Comparison of ENCODE assay signal across 14 cellular contexts in the genomic region with DNA sequence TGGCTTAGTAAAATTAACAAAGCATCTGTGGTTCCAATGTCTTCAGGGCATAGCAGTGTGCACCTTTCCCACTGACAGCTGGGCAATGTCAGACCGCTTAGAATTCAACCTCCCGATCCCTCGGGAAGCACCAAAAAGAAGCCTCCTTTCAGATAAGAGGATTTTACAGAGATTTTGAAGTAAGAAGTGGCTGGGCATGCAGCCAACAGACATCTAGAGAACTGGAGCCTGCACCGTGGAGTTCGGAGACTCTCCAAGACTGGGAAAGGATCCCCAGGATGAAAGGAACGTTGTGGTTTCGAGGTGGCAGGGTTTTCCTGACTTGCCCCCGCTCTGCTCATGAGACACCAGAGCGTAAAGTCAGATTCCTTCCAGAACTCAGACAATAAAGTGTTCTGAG. TPM values are rescaled to one million over a fixed set of nuclear protein-coding genes. Genes with fewer than 3 reads are reported as not detected.
DNase-seq lines count a peak whose midpoint lies in the region; ATAC-seq and TF ChIP-seq lines count a peak whose summit lies in the region.
"Had no signal": no experiment of that assay in that cellular context is flagged by ENCODE, and none has a peak within 500 bp of the region (broad histone marks: within the 10 kb centered on the region; RNA-seq: fewer than 3 reads in every experiment).

No MANE protein-coding gene starts in this region.

- POLR2A ChIA-PET in naive thymus-derived CD4-positive, alpha-beta T cell (lab: Charles Lee): no interaction called here

- no peaks in the 10 kb centered on the region for H3K9me3 ChIP-seq in HUES48 (ENCODE audit: control insufficient read depth, insufficient read depth, low read length)
- no peaks in the 10 kb centered on the region for H3K9me3 ChIP-seq in naive thymus-derived CD4-positive, alpha-beta T cell (ENCODE audit: control insufficient read depth in 2 of 3, low read length in 3 of 3)
- H3K9me3 ChIP-seq: mucosa of descending colon had no signal

- H3K4me3 ChIP-seq in HUES48 (ENCODE audit: low read depth, low read length): no peak overlapping the region
- no peak overlapping the region for H3K4me3 ChIP-seq in brain microvascular endothelial cell (ENCODE audit: low read depth, low read length)
- no peak overlapping the region for H3K4me3 ChIP-seq in naive thymus-derived CD4-positive, alpha-beta T cell (ENCODE audit: low read length)
- H3K4me3 ChIP-seq: mucosa of descending colon had no signal

- CTCF ChIA-PET in naive thymus-derived CD4-positive, alpha-beta T cell (lab: Charles Lee): no interaction called here

- intact Hi-C loops in naive thymus-derived CD4-positive, alpha-beta T cell (cut with micrococcal nuclease): no loop called here

- DNase-seq in NCI-H226 (peak; percentile 75), brain microvascular endothelial cell (peak; percentile 15), progenitor cell of endocrine pancreas (ENCODE audit: low spot score, unreplicated experiment) (no peak), KG1 (lab: John Stamatoyannopoulos, UW) (no peak)
- no peak for DNase-seq in naive thymus-derived CD4-positive, alpha-beta T cell
- DNase-seq in activated naive CD4-positive, alpha-beta T cell treated with Interleukin-2 at 50 U/mL for 16 hours: no peak
- DNase-seq: activated naive CD4-positive, alpha-beta T cell; central memory CD4-positive, alpha-beta T cell; EL; islet precursor cell; mucosa of descending colon; NCI-H2029 had no signal

- H3K4me3 Mint-ChIP-seq in progenitor cell of endocrine pancreas (ENCODE audit: low read depth): no peak overlapping the region
- H3K4me3 Mint-ChIP-seq in naive thymus-derived CD4-positive, alpha-beta T cell: no peak overlapping the region

- H3K27me3 ChIP-seq in HUES48 (ENCODE audit: control insufficient read depth, insufficient read depth, low read length): no peaks in the 10 kb centered on the region
- peaks cover 3% of the 10 kb centered on the region for H3K27me3 ChIP-seq in brain microvascular endothelial cell (replicated peaks)
- no peaks in the 10 kb centered on the region for H3K27me3 ChIP-seq in naive thymus-derived CD4-positive, alpha-beta T cell (ENCODE audit: control insufficient read depth in 2 of 2, insufficient read depth in 2 of 2, low read length in 2 of 2)

- H3K27me3 Mint-ChIP-seq in progenitor cell of endocrine pancreas: no peaks in the 10 kb centered on the region
- H3K27me3 Mint-ChIP-seq in naive thymus-derived CD4-positive, alpha-beta T cell: peaks cover 0 to 37% (median 29%) of the 10 kb centered on the region in 5 donors

- no peaks in the 10 kb centered on the region for H3K36me3 ChIP-seq in HUES48 (ENCODE audit: control insufficient read depth, insufficient read depth, low read length)
- no peaks in the 10 kb centered on the region for H3K36me3 ChIP-seq in brain microvascular endothelial cell (replicated peaks)
- H3K36me3 ChIP-seq in naive thymus-derived CD4-positive, alpha-beta T cell (ENCODE audit: control insufficient read depth in 2 of 3, insufficient read depth in 3 of 3, low read length in 3 of 3): no peaks in the 10 kb centered on the region

- TF ChIP-seq CTCF in brain microvascular endothelial cell (IDR thresholded peaks at IDR 0.05; ENCODE audit: low read depth, low read length, missing control alignments): no peak
- no peak for TF ChIP-seq CTCF in progenitor cell of endocrine pancreas (IDR thresholded peaks at IDR 0.05; ENCODE audit: unreplicated experiment)

- ATAC-seq in naive thymus-derived CD4-positive, alpha-beta T cell: no peak
- no peak for ATAC-seq in SK-N-SH treated with all-trans-retinoic acid at 6 μM for 48 hours
- ATAC-seq: mucosa of descending colon had no signal

- in situ Hi-C loops in brain microvascular endothelial cell (cut with HindIII; ENCODE audit: low pct_ligation_motif_present, low sequenced_read_pairs): no loop called here

- peak overlapping the region; percentile 44 for H3K27ac ChIP-seq in HUES48 (ENCODE audit: low read depth, low read length)
- no peak overlapping the region for H3K27ac ChIP-seq in brain microvascular endothelial cell
- no peak overlapping the region for H3K27ac ChIP-seq in naive thymus-derived CD4-positive, alpha-beta T cell (ENCODE audit: low read depth, low read length)

- H3K9ac ChIP-seq in HUES48 (ENCODE audit: low read depth, low read length): no peak overlapping the region

- peaks cover 59% of the 10 kb centered on the region for H3K4me1 ChIP-seq in HUES48 (ENCODE audit: control insufficient read depth, insufficient read depth, low read length)
- H3K4me1 ChIP-seq in naive thymus-derived CD4-positive, alpha-beta T cell (ENCODE audit: control insufficient read depth in 2 of 2, insufficient read depth in 2 of 2, low read length in 2 of 2): no peaks in the 10 kb centered on the region

- peaks cover 12% of the 10 kb centered on the region for H3K9me3 Mint-ChIP-seq in progenitor cell of endocrine pancreas (ENCODE audit: low read depth)
- peaks cover 0 to 5% (median 0%) of the 10 kb centered on the region in 11 donors for H3K9me3 Mint-ChIP-seq in naive thymus-derived CD4-positive, alpha-beta T cell

- peak overlapping the region; percentile 18 for H3K27ac Mint-ChIP-seq in progenitor cell of endocrine pancreas
- H3K27ac Mint-ChIP-seq in naive thymus-derived CD4-positive, alpha-beta T cell: no peak overlapping the region

- H3K36me3 Mint-ChIP-seq in progenitor cell of endocrine pancreas (ENCODE audit: insufficient read depth): peaks cover 11% of the 10 kb centered on the region
- H3K36me3 Mint-ChIP-seq in naive thymus-derived CD4-positive, alpha-beta T cell: peaks cover 0 to 22% (median 6%) of the 10 kb centered on the region in 5 donors

- peaks cover 37% of the 10 kb centered on the region for H3K4me1 Mint-ChIP-seq in progenitor cell of endocrine pancreas (ENCODE audit: low read depth)
- peaks cover 0 to 24% (median 20%) of the 10 kb centered on the region in 7 donors for H3K4me1 Mint-ChIP-seq in naive thymus-derived CD4-positive, alpha-beta T cell

TF ChIP-seq in SK-N-SH treated with all-trans-retinoic acid at 6 μM for 48 hours, 23 proteins besides CTCF, POLR2A, EP300 and RAD21:
- TF ChIP-seq CSRNP3 (CRISPR knock-in tag; IDR thresholded peaks at IDR 0.05) (no peak), RARB (CRISPR knock-in tag; IDR thresholded peaks at IDR 0.05) (no peak), POU6F1 (CRISPR knock-in tag; IDR thresholded peaks at IDR 0.05; ENCODE audit: borderline replicate concordance, low read depth) (no peak), CSDC2 (CRISPR knock-in tag; IDR thresholded peaks at IDR 0.05) (no peak), ISL1 (CRISPR knock-in tag; IDR thresholded peaks at IDR 0.05) (no peak)

RNA-seq across cellular contexts. Expression of gene FAM174B, which starts 5.3 kb away (rescaled TPM):
- total RNA-seq in progenitor cell of endocrine pancreas: 33.4 and 37.0 TPM in 2 replicates
- 10 to 100 TPM in 2 of 5 experiments, 1 to 10 TPM in 3; 5.2 to 15.9 (median 6.7) TPM for total RNA-seq in naive thymus-derived CD4-positive, alpha-beta T cell
- polyA plus RNA-seq in naive thymus-derived CD4-positive, alpha-beta T cell: 1 to 10 TPM; 3.5 to 7.1 TPM

Comparison
In these comparisons a context has a peak if more than half of its experiments do, and no peak if none do; other contexts are left out.
1. DNase-seq: peak in NCI-H226 (single experiment) and brain microvascular endothelial cell (single experiment); none in progenitor cell of endocrine pancreas (single experiment), KG1 (single experiment), naive thymus-derived CD4-positive, alpha-beta T cell (0 of 9) and activated naive CD4-positive, alpha-beta T cell treated with Interleukin-2 at 50 U/mL for 16 hours (single experiment).